In the genomic region with DNA sequence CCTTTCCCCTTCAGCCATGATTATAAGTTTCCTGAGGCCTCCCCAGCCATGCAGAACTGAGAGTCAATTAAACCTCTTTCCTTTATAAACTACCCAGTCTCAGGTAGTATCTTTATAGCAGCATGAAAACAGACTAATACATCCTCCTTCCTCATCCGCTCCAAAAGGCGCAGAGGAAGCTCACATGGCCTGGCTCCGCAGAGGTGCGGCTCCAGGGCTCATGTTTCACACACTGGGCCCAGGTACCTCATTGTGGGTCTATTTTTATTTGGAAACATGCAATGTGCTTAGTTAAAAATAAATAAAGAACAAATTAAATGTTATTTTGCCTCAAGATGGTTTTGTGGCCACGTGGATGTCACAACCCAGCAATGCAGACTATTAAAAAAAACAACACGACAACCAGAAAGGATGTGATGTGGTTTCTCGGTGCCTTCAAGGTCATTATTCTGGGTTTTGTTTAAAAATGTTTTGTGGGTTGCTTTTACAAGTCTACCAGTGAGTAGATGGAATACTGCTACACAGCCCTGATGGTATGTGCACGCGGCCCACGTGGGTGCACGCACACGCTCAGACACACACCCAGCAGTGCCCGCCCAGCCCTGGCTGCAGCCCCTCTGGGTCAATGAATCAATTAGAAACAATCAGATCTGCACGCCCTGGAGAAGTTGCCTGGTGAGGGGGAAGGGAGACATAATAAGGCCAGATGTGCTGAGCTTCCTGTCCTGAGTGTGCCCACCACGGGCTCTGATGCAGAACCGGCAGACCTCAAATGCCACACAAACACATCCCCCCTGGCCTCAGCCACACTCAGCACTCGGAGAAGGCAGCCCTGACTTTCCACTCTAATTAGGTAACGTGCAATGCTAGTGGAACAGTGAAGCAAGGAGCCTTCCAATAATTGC, we compare ENCODE assay signal across 9 cellular contexts.
DNase-seq lines count a peak whose midpoint lies in the region; ATAC-seq lines count a peak whose summit lies in the region.
"Had no signal": no experiment of that assay in that cellular context is flagged by ENCODE, and none has a peak within 500 bp of the region (broad histone marks: within the 10 kb centered on the region; RNA-seq: fewer than 3 reads in every experiment).

No MANE protein-coding gene starts in this region.

- peak; percentile 6 for DNase-seq in activated naive CD4-positive, alpha-beta T cell treated with Interleukin-2 at 50 U/mL for 16 hours
- DNase-seq in activated naive CD4-positive, alpha-beta T cell treated with anti-CD3 and anti-CD28 coated beads for 36 hours, result no peak
- peak; percentile 62 for DNase-seq in SW480 (ENCODE audit: low spot score)
- peak; percentile 6 for DNase-seq in iris pigment epithelial cell (ENCODE audit: low read depth)
- peak; percentile 21 to 42 for DNase-seq in stimulated activated naive CD8-positive, alpha-beta T cell treated with anti-CD3 and anti-CD28 coated beads, Interleukin-15, amount 100 ng/mL, for 72 hours
- no peak for DNase-seq in SIG-M5 (lab: John Stamatoyannopoulos, UW)
- no peak for DNase-seq in DMS153 treated with DMSO at 0.1 percent for 48 hours (lab: John Stamatoyannopoulos, UW; ENCODE audit: unreplicated experiment)
- DNase-seq: AML-193 had no signal

- no peaks in the 10 kb centered on the region for H3K27me3 Mint-ChIP-seq in activated naive CD4-positive, alpha-beta T cell treated with anti-CD3 and anti-CD28 coated beads for 36 hours (ENCODE audit: low read depth)
- H3K27me3 Mint-ChIP-seq in stimulated activated naive CD8-positive, alpha-beta T cell treated with anti-CD3 and anti-CD28 coated beads, Interleukin-15, amount 100 ng/mL, for 72 hours, result no peaks in the 10 kb centered on the region

- peaks cover 9% of the 10 kb centered on the region for H3K4me1 Mint-ChIP-seq in activated naive CD4-positive, alpha-beta T cell treated with anti-CD3 and anti-CD28 coated beads for 36 hours (ENCODE audit: low read depth)
- peaks cover 26% of the 10 kb centered on the region for H3K4me1 Mint-ChIP-seq in stimulated activated naive CD8-positive, alpha-beta T cell treated with anti-CD3 and anti-CD28 coated beads, Interleukin-15, amount 100 ng/mL, for 72 hours

- peaks cover 10% of the 10 kb centered on the region for H3K36me3 Mint-ChIP-seq in activated naive CD4-positive, alpha-beta T cell treated with anti-CD3 and anti-CD28 coated beads for 36 hours (ENCODE audit: low read depth)

- peak; percentile 85 for ATAC-seq in stimulated activated naive CD8-positive, alpha-beta T cell treated with anti-CD3 and anti-CD28 coated beads, Interleukin-15, amount 100 ng/mL, for 72 hours
- no peak for ATAC-seq in HG03439 (IDR thresholded peaks at IDR 0.05; ENCODE audit: unreplicated experiment)

- no peaks in the 10 kb centered on the region for H3K9me3 Mint-ChIP-seq in activated naive CD4-positive, alpha-beta T cell treated with anti-CD3 and anti-CD28 coated beads for 36 hours
- no peaks in the 10 kb centered on the region for H3K9me3 Mint-ChIP-seq in stimulated activated naive CD8-positive, alpha-beta T cell treated with anti-CD3 and anti-CD28 coated beads, Interleukin-15, amount 100 ng/mL, for 72 hours

- H3K27ac Mint-ChIP-seq in activated naive CD4-positive, alpha-beta T cell treated with anti-CD3 and anti-CD28 coated beads for 36 hours, result no peak overlapping the region
- peak overlapping the region in 1 of 2 donors; percentile 55 for H3K27ac Mint-ChIP-seq in stimulated activated naive CD8-positive, alpha-beta T cell treated with anti-CD3 and anti-CD28 coated beads, Interleukin-15, amount 100 ng/mL, for 72 hours

- intact Hi-C loops in activated naive CD4-positive, alpha-beta T cell treated with anti-CD3 and anti-CD28 coated beads for 36 hours (cut with micrococcal nuclease), result no loop called here

- no peak overlapping the region for H3K4me3 Mint-ChIP-seq in activated naive CD4-positive, alpha-beta T cell treated with anti-CD3 and anti-CD28 coated beads for 36 hours
- peak overlapping the region; percentile 27 to 60 for H3K4me3 Mint-ChIP-seq in stimulated activated naive CD8-positive, alpha-beta T cell treated with anti-CD3 and anti-CD28 coated beads, Interleukin-15, amount 100 ng/mL, for 72 hours

- CTCF ChIA-PET in activated naive CD4-positive, alpha-beta T cell treated with anti-CD3 and anti-CD28 coated beads for 36 hours (lab: Charles Lee), result no interaction called here

Comparison
In these comparisons a context has a peak if more than half of its experiments do, and no peak if none do; other contexts are left out.
1. DNase-seq: peak in activated naive CD4-positive, alpha-beta T cell treated with Interleukin-2 at 50 U/mL for 16 hours (single experiment), SW480 (single experiment), iris pigment epithelial cell (single experiment) and stimulated activated naive CD8-positive, alpha-beta T cell treated with anti-CD3 and anti-CD28 coated beads, Interleukin-15, amount 100 ng/mL, for 72 hours (2 of 2); none in activated naive CD4-positive, alpha-beta T cell treated with anti-CD3 and anti-CD28 coated beads for 36 hours (single experiment), SIG-M5 (single experiment) and DMS153 treated with DMSO at 0.1 percent for 48 hours (single experiment).